9 cellular contexts compared by ENCODE assay signal in the genomic region with DNA sequence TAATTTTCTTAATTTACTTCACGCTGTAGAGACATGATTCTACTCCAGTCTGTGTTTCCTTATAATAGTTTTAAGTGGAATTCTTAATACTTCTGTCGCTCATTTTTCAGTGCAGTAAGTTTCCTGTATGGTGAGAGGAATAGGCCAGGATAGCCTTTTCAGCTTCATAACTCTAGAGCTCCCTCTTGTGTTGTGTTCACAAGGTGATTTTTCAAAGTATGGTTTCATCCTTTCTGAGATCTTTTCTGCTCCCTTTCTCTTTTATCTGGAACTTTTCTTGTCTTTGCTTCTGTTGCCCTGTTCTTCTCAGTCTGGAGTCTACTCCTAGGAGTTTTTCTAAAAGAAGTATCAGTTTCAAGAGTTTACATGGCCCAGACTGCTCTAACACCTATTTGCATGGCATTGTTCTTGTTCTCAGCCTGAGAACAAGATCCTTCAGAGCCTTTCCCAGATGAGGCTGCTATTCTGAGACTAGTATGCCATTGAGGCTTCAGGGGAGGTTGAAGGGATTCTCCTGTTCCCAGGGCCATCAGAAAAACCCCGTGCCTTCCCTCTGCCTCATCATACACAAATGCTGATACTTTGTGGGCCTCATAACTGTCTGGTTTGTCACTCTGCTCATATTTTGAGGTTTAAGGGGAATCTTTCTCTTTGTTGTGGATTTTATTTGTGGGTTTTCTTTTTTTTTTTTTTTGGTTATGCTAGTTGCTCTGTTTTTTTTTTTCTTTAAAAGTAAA. TPM values are rescaled to one million over a fixed set of nuclear protein-coding genes. Genes with fewer than 3 reads are reported as not detected.
DNase-seq lines count a peak whose midpoint lies in the region; ATAC-seq and TF ChIP-seq lines count a peak whose summit lies in the region.
"Had no signal": no experiment of that assay in that cellular context is flagged by ENCODE, and none has a peak within 500 bp of the region (broad histone marks: within the 10 kb centered on the region; RNA-seq: fewer than 3 reads in every experiment).

No MANE protein-coding gene starts in this region.

- no peak for TF ChIP-seq POLR2A in gastrocnemius medialis (IDR thresholded peaks at IDR 0.05)

- peaks cover 12 to 21% of the 10 kb centered on the region in 2 donors for H3K4me1 ChIP-seq in gastrocnemius medialis
- H3K4me1 ChIP-seq: SJCRH30 had no signal

- H3K36me3 ChIP-seq in gastrocnemius medialis, result peaks cover 0 to 9% of the 10 kb centered on the region in 2 donors

- no peaks in the 10 kb centered on the region for H3K27me3 ChIP-seq in gastrocnemius medialis
- H3K27me3 ChIP-seq: SJCRH30 had no signal

- intact Hi-C loops in Right ventricle myocardium superior (cut with DNase I) (no loop called here), gastrocnemius medialis (cut with DNase I; ENCODE audit: low total_unique reads) (loop anchor here (2.0 kb wide), 1 partner anchor 583 kb away; no protein-coding TSS in a partner anchor)

- in situ Hi-C loops in gastrocnemius medialis (cut with MboI; ENCODE audit: low sequenced_read_pairs in 4 of 4), result loop anchor here in 2 of 4 donors (10.0 to 25.0 kb wide), 2 partner anchors 428 to 589 kb away; no protein-coding TSS in a partner anchor

- DNase-seq in CD1c-positive myeloid dendritic cell (ENCODE audit: extremely low spot score), result peak; percentile 52
- peak; percentile 66 for DNase-seq in M059J (ENCODE audit: low read depth)
- no peak for DNase-seq in Right ventricle myocardium superior
- DNase-seq in gastrocnemius medialis, result no peak
- DNase-seq in activated T-cell treated with anti-CD3 and anti-CD28 coated beads, Interleukin-2, amount 50 U/mL, for 48 hours, result no peak

- H3K4me3 ChIP-seq in WI38 (ENCODE audit: low read depth, low read length) (no peak overlapping the region), gastrocnemius medialis (no peak overlapping the region)
- H3K4me3 ChIP-seq: SJCRH30 had no signal

- TF ChIP-seq CTCF in WI38 (IDR thresholded peaks at IDR 0.05; ENCODE audit: low read depth, low read length) (peak; percentile 47; the same call in 1 of the 2 replicates), gastrocnemius medialis (IDR thresholded peaks at IDR 0.05 in 4 of 5, conservative IDR thresholded peaks at IDR 0.05 in 1 of 5) (peak; percentile 32 to 73 (median 52))

- H3K9me3 ChIP-seq in gastrocnemius medialis, result no peaks in the 10 kb centered on the region
- H3K9me3 ChIP-seq: SJCRH30 had no signal

- ATAC-seq in GM18511 (IDR thresholded peaks at IDR 0.05; ENCODE audit: unreplicated experiment), result peak; percentile 67
- ATAC-seq in Right ventricle myocardium superior (ENCODE audit: poor library complexity), result peak; percentile 68
- peak in 1 of 2 donors; percentile 74 for ATAC-seq in gastrocnemius medialis
- no peak for ATAC-seq in GM19455 (IDR thresholded peaks at IDR 0.05; ENCODE audit: unreplicated experiment)

- peak overlapping the region in 3 of 4 donors; percentile 26 to 39 (median 29) for H3K27ac ChIP-seq in gastrocnemius medialis
- H3K27ac ChIP-seq: SJCRH30 had no signal

RNA-seq across cellular contexts. Expression of a gene that starts 21.8 kb away (rescaled TPM):
- 11.4 and 16.3 TPM in 2 replicates for total RNA-seq in M059J (2014; rRNA removed; shearing (Covaris generic))
- total RNA-seq in Right ventricle myocardium superior (15.6 TPM), gastrocnemius medialis (10 to 100 TPM; 19.8 to 76.4 (median 36.3) TPM)

RNA-seq across cellular contexts. Expression of a gene that starts 29.6 kb away (rescaled TPM):
- not detected in 2 replicates for total RNA-seq in M059J (2014; rRNA removed; shearing (Covaris generic))
- 0.11 TPM for total RNA-seq in Right ventricle myocardium superior
- total RNA-seq in gastrocnemius medialis, result under 1 TPM in 1 of 4 donors, not detected in 3; 0.18 TPM
- total RNA-seq: SJCRH30 had no signal

Comparison
In these comparisons a context has a peak if more than half of its experiments do, and no peak if none do; other contexts are left out.
1. DNase-seq: peak in CD1c-positive myeloid dendritic cell (single experiment) and M059J (single experiment); none in Right ventricle myocardium superior (single experiment), gastrocnemius medialis (0 of 2) and activated T-cell treated with anti-CD3 and anti-CD28 coated beads, Interleukin-2, amount 50 U/mL, for 48 hours (0 of 2).